ENCODE assay signal across 24 cellular contexts in the genomic region with DNA sequence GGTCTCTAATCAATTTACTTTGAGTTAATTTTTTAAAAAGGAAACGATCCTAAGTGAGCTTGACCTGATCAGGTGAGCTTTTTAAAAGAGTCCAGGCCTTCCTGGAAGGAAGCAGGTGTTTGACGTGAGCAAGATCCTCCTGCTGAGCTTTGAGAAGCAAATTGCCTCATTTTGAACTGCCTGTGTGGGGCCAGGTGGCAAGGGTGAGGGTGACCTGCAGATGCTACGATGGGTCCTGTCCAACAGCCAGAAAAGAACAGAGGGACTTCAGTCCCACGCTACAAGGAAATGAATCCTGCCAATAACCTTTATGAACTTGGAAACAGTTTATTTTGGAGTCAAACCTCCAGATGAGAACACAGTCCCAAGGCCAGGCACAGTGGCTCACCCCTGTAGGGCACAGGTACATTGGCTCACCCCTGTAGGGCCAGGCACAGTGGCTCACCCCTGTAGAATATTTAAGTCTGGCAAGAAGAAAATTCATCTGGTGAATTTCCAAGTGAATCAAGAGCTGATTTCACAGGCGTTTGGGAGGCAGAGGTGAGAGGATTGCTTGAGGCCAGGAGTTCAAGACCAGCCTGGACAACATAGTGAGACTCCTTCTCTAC.
"Had no signal": no experiment of that assay in that cellular context is flagged by ENCODE, and none has a peak within 500 bp of the region (broad histone marks: within the 10 kb centered on the region; RNA-seq: fewer than 3 reads in every experiment).

No MANE protein-coding gene starts in this region.

- H3K27ac ChIP-seq: heart right ventricle, hepatocyte, left lung, lower lobe of right lung, pancreas, prostate gland, sigmoid colon, spleen, tibial nerve, uterus had no signal

- H3K4me1 Mint-ChIP-seq: naive B cell; stimulated activated effector memory CD8-positive, alpha-beta T cell treated with anti-CD3 and anti-CD28 coated beads, Interleukin-12 subunit alpha, Interleukin-12 subunit beta, amount 100 ng/mL, for 72 hours had no signal

- H3K27me3 Mint-ChIP-seq: stimulated activated naive CD8-positive, alpha-beta T cell treated with anti-CD3 and anti-CD28 coated beads, Interleukin-15, Interleukin-2, amounts not matched to agents 100 ng/mL and 50 ng/mL, for 24 hours; type B pancreatic cell had no signal

- H3K9me3 ChIP-seq: heart right ventricle, left lung, lower lobe of right lung, pancreas, prostate gland, sigmoid colon, spleen, tibial nerve, uterus had no signal

- H3K36me3 Mint-ChIP-seq: naive B cell; natural killer cell treated with Interleukin-12 subunit alpha and Interleukin-12 subunit beta and Interleukin-15 and Interleukin-18, amount 100 ng/mL, for 72 hours; stimulated activated effector memory CD8-positive, alpha-beta T cell treated with anti-CD3 and anti-CD28 coated beads, Interleukin-12 subunit alpha, Interleukin-12 subunit beta, amount 100 ng/mL, for 72 hours; type B pancreatic cell had no signal

- H3K27me3 ChIP-seq: heart right ventricle, hepatocyte, left lung, pancreas, sigmoid colon, spleen, tibial nerve, uterus had no signal

- H3K4me3 ChIP-seq: heart right ventricle, hepatocyte, left lung, lower lobe of right lung, pancreas, prostate gland, sigmoid colon, spleen, tibial nerve, uterus had no signal

- H3K27ac Mint-ChIP-seq: natural killer cell treated with Interleukin-12 subunit alpha and Interleukin-12 subunit beta and Interleukin-15 and Interleukin-18, amount 100 ng/mL, for 72 hours; stimulated activated effector memory CD8-positive, alpha-beta T cell treated with anti-CD3 and anti-CD28 coated beads, Interleukin-12 subunit alpha, Interleukin-12 subunit beta, amount 100 ng/mL, for 72 hours; stimulated activated naive CD8-positive, alpha-beta T cell treated with anti-CD3 and anti-CD28 coated beads, Interleukin-15, Interleukin-2, amounts not matched to agents 100 ng/mL and 50 ng/mL, for 24 hours; type B pancreatic cell had no signal

- DNase-seq: heart right ventricle; islet precursor cell; left lung; lower lobe of right lung; mammary epithelial cell; mesenchymal stem cell; naive B cell; posterior cingulate gyrus; retina; right cardiac atrium; sigmoid colon; small intestine; spleen; stimulated activated CD4-positive, alpha-beta T cell treated with anti-CD3 and anti-CD28 coated beads, Interleukin-4, amount 100 ng/mL, for 24 hours; stimulated activated naive CD4-positive, alpha-beta T cell; uterus had no signal

- H3K9me3 Mint-ChIP-seq: naive B cell; natural killer cell treated with Interleukin-12 subunit alpha and Interleukin-12 subunit beta and Interleukin-15 and Interleukin-18, amount 100 ng/mL, for 72 hours; stimulated activated effector memory CD8-positive, alpha-beta T cell treated with anti-CD3 and anti-CD28 coated beads, Interleukin-12 subunit alpha, Interleukin-12 subunit beta, amount 100 ng/mL, for 72 hours; stimulated activated naive CD8-positive, alpha-beta T cell treated with anti-CD3 and anti-CD28 coated beads, Interleukin-15, Interleukin-2, amounts not matched to agents 100 ng/mL and 50 ng/mL, for 24 hours; type B pancreatic cell had no signal

- H3K4me3 Mint-ChIP-seq: naive B cell; natural killer cell treated with Interleukin-12 subunit alpha and Interleukin-12 subunit beta and Interleukin-15 and Interleukin-18, amount 100 ng/mL, for 72 hours; stimulated activated effector memory CD8-positive, alpha-beta T cell treated with anti-CD3 and anti-CD28 coated beads, Interleukin-12 subunit alpha, Interleukin-12 subunit beta, amount 100 ng/mL, for 72 hours; stimulated activated naive CD8-positive, alpha-beta T cell treated with anti-CD3 and anti-CD28 coated beads, Interleukin-15, Interleukin-2, amounts not matched to agents 100 ng/mL and 50 ng/mL, for 24 hours; type B pancreatic cell had no signal

- H3K36me3 ChIP-seq: heart right ventricle, left lung, lower lobe of right lung, pancreas, prostate gland, sigmoid colon, spleen, tibial nerve, uterus had no signal

- H3K4me1 ChIP-seq: left lung, lower lobe of right lung, pancreas, prostate gland, sigmoid colon, tibial nerve, uterus had no signal

- ATAC-seq: heart right ventricle; left lung; lower lobe of right lung; natural killer cell treated with Interleukin-12 subunit alpha and Interleukin-12 subunit beta and Interleukin-15 and Interleukin-18, amount 100 ng/mL, for 72 hours; right cardiac atrium; stimulated activated effector memory CD8-positive, alpha-beta T cell treated with anti-CD3 and anti-CD28 coated beads, Interleukin-12 subunit alpha, Interleukin-12 subunit beta, amount 100 ng/mL, for 72 hours had no signal
